ENCODE assay signal across 21 cellular contexts in the genomic region with DNA sequence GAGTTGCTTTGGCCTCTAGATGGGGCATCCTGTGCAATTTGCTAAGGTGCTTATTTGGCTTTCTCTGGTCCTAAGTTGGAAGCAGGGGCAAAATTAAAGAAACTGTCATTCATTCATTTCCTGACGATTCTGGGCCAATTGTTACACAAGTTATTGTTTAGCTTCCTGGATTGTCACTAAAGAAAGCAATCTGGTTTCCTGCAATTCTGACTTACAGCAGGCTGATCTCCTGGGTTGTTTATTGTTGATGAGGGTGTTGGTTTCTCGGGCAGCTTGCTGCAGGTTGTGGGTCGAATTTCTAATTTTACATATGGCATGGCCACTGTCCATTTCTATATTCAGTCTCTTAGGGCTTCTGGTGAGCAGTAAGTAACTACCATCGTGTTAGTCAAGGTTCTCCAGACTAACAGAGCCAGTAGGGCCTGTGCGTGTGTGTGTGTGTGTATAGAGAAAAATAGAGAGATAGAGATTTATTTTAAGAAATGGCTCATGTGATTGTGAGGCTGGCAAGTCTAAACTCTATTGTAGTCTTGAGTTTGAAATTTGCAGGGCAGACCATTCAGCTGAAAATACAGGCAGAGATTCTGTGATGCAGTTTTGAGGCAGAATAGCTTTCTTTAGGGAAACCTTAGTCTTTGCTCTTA. TPM values are rescaled to one million over a fixed set of nuclear protein-coding genes. Genes with fewer than 3 reads are reported as not detected.
A peak's percentile ranks its signal among the peaks of the same experiment; 100 is the strongest.
DNase-seq lines count a peak whose midpoint lies in the region; ATAC-seq and TF ChIP-seq lines count a peak whose summit lies in the region.
"Had no signal": no experiment of that assay in that cellular context is flagged by ENCODE, and none has a peak within 500 bp of the region (broad histone marks: within the 10 kb centered on the region; RNA-seq: fewer than 3 reads in every experiment).

No MANE protein-coding gene starts in this region.

- TF ChIP-seq POLR2A in thyroid gland (IDR thresholded peaks at IDR 0.05): no peak

- peaks cover 13% of the 10 kb centered on the region for H3K36me3 Mint-ChIP-seq in endothelial cell (ENCODE audit: low read depth, unreplicated experiment)

- peak in 1 of 2 donors; percentile 41 for DNase-seq in heart right ventricle
- DNase-seq in left cardiac atrium: no peak
- DNase-seq in endothelial cell (ENCODE audit: low spot score): no peak
- DNase-seq in lung microvascular endothelial cell (ENCODE audit: low read depth in 2 of 2): peak; percentile 25 to 76
- DNase-seq in thyroid gland: no peak
- DNase-seq in NCI-H1417 treated with DMSO at 0.1 percent for 48 hours (lab: John Stamatoyannopoulos, UW): no peak
- DNase-seq: Caco-2; CD4-positive, alpha-beta T cell; GOT3; KG1; MV-4-11; NCI-H1417; NCI-H187 treated with DMSO at 0.1 percent for 48 hours; NCI-H2227 treated with DMSO at 0.1 percent for 48 hours; NCI-H524; NCI-H82; OCI-M1; SJCRH30 had no signal

- H3K27ac ChIP-seq in heart right ventricle: peak overlapping the region in 7 of 10 donors; percentile 11 to 66 (median 54)
- H3K27ac ChIP-seq in thyroid gland: peak overlapping the region; percentile 36 to 69 (median 37)
- H3K27ac ChIP-seq: SJCRH30 had no signal

- H3K4me3 ChIP-seq in heart right ventricle (no peak overlapping the region), thyroid gland (replicated peaks in 1 of 3) (no peak overlapping the region)
- H3K4me3 ChIP-seq: SJCRH30 had no signal

- ATAC-seq in heart right ventricle (peak; percentile 20 to 73 (median 55)), left cardiac atrium (no peak), GM19351 (IDR thresholded peaks at IDR 0.05; ENCODE audit: unreplicated experiment) (no peak), GM18868 (IDR thresholded peaks at IDR 0.05; ENCODE audit: unreplicated experiment) (no peak)
- ATAC-seq: HepG2 had no signal

- WGBS in heart right ventricle, 2 donors: 28 to 39% methylated on average over 5 of the region's 5 CpGs
- WGBS in thyroid gland, 2 donors: 68 to 75% methylated on average over 5 of the region's 5 CpGs

- H3K27me3 ChIP-seq in heart right ventricle (no peaks in the 10 kb centered on the region), thyroid gland (no peaks in the 10 kb centered on the region)
- H3K27me3 ChIP-seq: SJCRH30 had no signal

- TF ChIP-seq CTCF in heart right ventricle (IDR thresholded peaks at IDR 0.05) (no peak), endothelial cell (IDR thresholded peaks at IDR 0.05; ENCODE audit: unreplicated experiment) (no peak), thyroid gland (IDR thresholded peaks at IDR 0.05) (no peak)

- H3K36me3 ChIP-seq in heart right ventricle: peaks cover 0 to 14% (median 0%) of the 10 kb centered on the region in 9 donors
- H3K36me3 ChIP-seq in thyroid gland: no peaks in the 10 kb centered on the region
- H3K36me3 ChIP-seq: SJCRH30 had no signal

- H3K4me1 Mint-ChIP-seq in endothelial cell (ENCODE audit: unreplicated experiment): peaks cover 44% of the 10 kb centered on the region

- intact Hi-C loops in heart right ventricle (cut with DNase I) (no loop called here), left cardiac atrium (cut with DNase I) (no loop called here), thyroid gland (cut with DNase I) (no loop called here)

- peaks cover 0 to 28% (median 15%) of the 10 kb centered on the region in 9 donors for H3K4me1 ChIP-seq in heart right ventricle
- H3K4me1 ChIP-seq in thyroid gland: peaks cover 26 to 33% of the 10 kb centered on the region in 2 donors
- H3K4me1 ChIP-seq: Caco-2, SJCRH30 had no signal

- H3K27me3 Mint-ChIP-seq in endothelial cell (ENCODE audit: unreplicated experiment): peaks cover 4% of the 10 kb centered on the region
- H3K27me3 Mint-ChIP-seq: CD4-positive, alpha-beta T cell had no signal

- H3K27ac Mint-ChIP-seq in endothelial cell (ENCODE audit: unreplicated experiment): peak overlapping the region; percentile 90
- H3K27ac Mint-ChIP-seq: CD4-positive, alpha-beta T cell had no signal

- H3K9me3 ChIP-seq in heart right ventricle: no peaks in the 10 kb centered on the region
- no peaks in the 10 kb centered on the region for H3K9me3 ChIP-seq in thyroid gland
- H3K9me3 ChIP-seq: Caco-2, SJCRH30 had no signal

- no peak overlapping the region for H3K4me3 Mint-ChIP-seq in endothelial cell (ENCODE audit: unreplicated experiment)
- H3K4me3 Mint-ChIP-seq: CD4-positive, alpha-beta T cell had no signal

- H3K9me3 Mint-ChIP-seq in endothelial cell (ENCODE audit: unreplicated experiment): no peaks in the 10 kb centered on the region
- H3K9me3 Mint-ChIP-seq: CD4-positive, alpha-beta T cell had no signal

RNA-seq across cellular contexts. Expression of a gene that starts 30.4 kb away (rescaled TPM):
- total RNA-seq in heart right ventricle (1 to 10 TPM; 1.5 to 2.7 (median 1.8) TPM), left cardiac atrium (1 to 10 TPM; 1.3 to 1.5 TPM), endothelial cell (ENCODE audit: unreplicated experiment) (20.2 TPM), lung microvascular endothelial cell (0.79 and 0.87 TPM in 2 replicates), thyroid gland (10 to 100 TPM; 14.7 to 22.2 (median 15.4) TPM)
- 1 to 10 TPM; 2.2 to 3.4 TPM for polyA plus RNA-seq in heart right ventricle

Comparison
In these comparisons a context has a peak if more than half of its experiments do, and no peak if none do; other contexts are left out.
1. ATAC-seq: peak in heart right ventricle (8 of 8); none in left cardiac atrium (0 of 2), GM19351 (single experiment) and GM18868 (single experiment).
2. DNase-seq: peak in lung microvascular endothelial cell (2 of 2); none in left cardiac atrium (single experiment), endothelial cell (single experiment), thyroid gland (0 of 2) and NCI-H1417 treated with DMSO at 0.1 percent for 48 hours (single experiment).